ENCODE assay signal across 8 cellular contexts in genomic region chr18:13813271-13813849, GRCh38. TPM values are rescaled to one million over a fixed set of nuclear protein-coding genes. Genes with fewer than 3 reads are reported as not detected.
DNase-seq lines count a peak whose midpoint lies in the region; ATAC-seq and TF ChIP-seq lines count a peak whose summit lies in the region.

No MANE protein-coding gene starts in this region.

- peak; percentile 78 for ATAC-seq in HG02938 (IDR thresholded peaks at IDR 0.05; ENCODE audit: unreplicated experiment)
- peak; percentile 83 for ATAC-seq in lung (ENCODE audit: insufficient read depth, low FRiP score)

- H3K36me3 ChIP-seq in lung (ENCODE audit: control insufficient read depth in 2 of 2, insufficient read depth in 2 of 2, low read length in 2 of 2): no peaks in the 10 kb centered on the region

- DNase-seq in SIG-M5 treated with dmso at 0.1 percent for 504 hours (lab: John Stamatoyannopoulos, UW; ENCODE audit: unreplicated experiment) (peak; percentile 62), SIG-M5 (lab: John Stamatoyannopoulos, UW) (no peak), NCI-H2227 treated with DMSO at 0.1 percent for 48 hours (lab: John Stamatoyannopoulos, UW) (peak; percentile 6), dedifferentiated amniotic fluid mesenchymal stem cell (ENCODE audit: extremely low spot score) (peak; percentile 49), lung (ENCODE audit: low spot score) (peak; percentile 56)
- peak; percentile 32 to 65 for DNase-seq in activated CD4-positive, alpha-beta T cell treated with anti-CD3 and anti-CD28 coated beads for 4 hours
- peak; percentile 17 for DNase-seq in stimulated activated CD8-positive, alpha-beta memory T cell treated with anti-CD3 and anti-CD28 coated beads, Interleukin-15, amount 100 ng/mL, for 24 hours (ENCODE audit: low read depth)

- H3K9me3 ChIP-seq in lung (ENCODE audit: control insufficient read depth in 2 of 2, insufficient read depth in 1 of 2, low read length in 1 of 2): no peaks in the 10 kb centered on the region

- peak; percentile 37 for TF ChIP-seq CTCF in lung (IDR thresholded peaks at IDR 0.05; ENCODE audit: control extremely low read depth, extremely low read depth)

- no peaks in the 10 kb centered on the region for H3K27me3 ChIP-seq in lung (ENCODE audit: control insufficient read depth, insufficient read depth)

- no peaks in the 10 kb centered on the region for H3K4me1 ChIP-seq in lung (ENCODE audit: control insufficient read depth in 2 of 2, insufficient read depth in 2 of 2, low read length in 2 of 2)

- WGBS in lung, 2 donors: 26 to 33% methylated on average over 4 of the region's 4 CpGs

- no peak overlapping the region for H3K27ac ChIP-seq in lung (ENCODE audit: low read depth in 1 of 2, low read length in 1 of 2)

- H3K4me3 ChIP-seq in lung: no peak overlapping the region

RNA-seq across cellular contexts. Expression of gene MC5R, which starts 10.6 kb away (rescaled TPM):
- not detected for total RNA-seq in lung
- polyA plus RNA-seq in lung: not detected
